In the genomic region with DNA sequence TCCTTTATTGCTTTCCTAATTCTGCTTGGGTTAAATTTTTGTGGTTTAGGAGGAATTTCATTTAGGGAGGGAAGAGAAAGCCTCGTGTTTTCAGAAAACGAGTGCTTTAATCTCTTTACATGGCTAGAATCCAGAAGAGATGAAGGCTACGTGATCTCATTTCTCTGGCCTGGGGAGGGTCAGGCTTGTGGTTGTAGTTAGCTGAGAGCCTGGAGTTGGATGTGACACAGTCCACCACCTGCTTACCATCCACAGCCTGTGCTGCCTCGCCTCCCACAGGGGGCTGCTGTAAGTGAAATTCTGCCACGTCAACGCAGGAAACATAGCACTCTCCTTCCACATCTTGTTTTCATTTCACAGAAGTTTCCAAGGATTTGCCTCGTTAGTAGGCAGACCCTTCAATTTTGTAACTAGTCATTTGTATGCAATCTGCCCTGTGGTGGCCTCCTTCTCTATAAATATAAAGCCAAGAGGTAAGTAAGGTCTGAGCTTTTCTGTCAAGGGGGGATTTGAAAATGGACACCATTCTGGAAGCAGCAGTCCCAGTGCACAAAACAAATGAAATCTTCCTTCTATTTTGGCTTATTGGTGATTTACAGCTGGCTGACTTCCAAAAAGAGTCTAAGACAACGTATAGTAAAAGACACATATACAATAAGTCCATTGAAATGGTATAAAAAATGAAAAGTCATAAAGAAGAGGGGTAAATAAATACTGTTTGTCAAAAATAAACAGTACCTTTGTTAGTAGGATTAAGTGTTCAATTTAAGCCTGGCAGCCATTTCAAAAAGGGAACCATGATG, we compare ENCODE assay signal across 8 cellular contexts. TPM values are rescaled to one million over a fixed set of nuclear protein-coding genes. Genes with fewer than 3 reads are reported as not detected.
DNase-seq lines count a peak whose midpoint lies in the region; ATAC-seq and TF ChIP-seq lines count a peak whose summit lies in the region.

No MANE protein-coding gene starts in this region.

- H3K4me3 Mint-ChIP-seq in naive thymus-derived CD4-positive, alpha-beta T cell, result no peak overlapping the region

- peaks cover 58 to 75% (median 69%) of the 10 kb centered on the region in 5 donors for H3K27me3 Mint-ChIP-seq in naive thymus-derived CD4-positive, alpha-beta T cell

- no peak overlapping the region for H3K27ac ChIP-seq in naive thymus-derived CD4-positive, alpha-beta T cell (ENCODE audit: low read depth, low read length)

- H3K27me3 ChIP-seq in BE2C, result no peaks in the 10 kb centered on the region
- H3K27me3 ChIP-seq in naive thymus-derived CD4-positive, alpha-beta T cell (ENCODE audit: control insufficient read depth in 2 of 2, insufficient read depth in 2 of 2, low read length in 2 of 2), result peaks cover 6 to 7% of the 10 kb centered on the region in 2 donors

- H3K9me3 Mint-ChIP-seq in naive thymus-derived CD4-positive, alpha-beta T cell, result peaks cover 0 to 2% (median 0%) of the 10 kb centered on the region in 11 donors

- peaks cover 4% of the 10 kb centered on the region for H3K4me1 ChIP-seq in BE2C
- peaks cover 0 to 8% of the 10 kb centered on the region in 2 donors for H3K4me1 ChIP-seq in naive thymus-derived CD4-positive, alpha-beta T cell (ENCODE audit: control insufficient read depth in 2 of 2, insufficient read depth in 2 of 2, low read length in 2 of 2)

- no peaks in the 10 kb centered on the region for H3K9me3 ChIP-seq in BE2C
- H3K9me3 ChIP-seq in naive thymus-derived CD4-positive, alpha-beta T cell (ENCODE audit: control insufficient read depth in 2 of 3, low read length in 3 of 3), result no peaks in the 10 kb centered on the region

- TF ChIP-seq CTCF in BE2C (IDR thresholded peaks at IDR 0.05; ENCODE audit: low read depth, low read length), result peak; percentile 15; the same call in 1 of the 2 replicates

- H3K36me3 ChIP-seq in BE2C, result no peaks in the 10 kb centered on the region
- H3K36me3 ChIP-seq in naive thymus-derived CD4-positive, alpha-beta T cell (ENCODE audit: control insufficient read depth in 2 of 3, insufficient read depth in 3 of 3, low read length in 3 of 3), result no peaks in the 10 kb centered on the region

- CTCF ChIA-PET in naive thymus-derived CD4-positive, alpha-beta T cell (lab: Charles Lee), result no interaction called here

- no peak overlapping the region for H3K27ac Mint-ChIP-seq in naive thymus-derived CD4-positive, alpha-beta T cell

- no peak overlapping the region for H3K4me3 ChIP-seq in BE2C (ENCODE audit: low read depth, low read length)
- no peak overlapping the region for H3K4me3 ChIP-seq in naive thymus-derived CD4-positive, alpha-beta T cell (ENCODE audit: low read length)

- peak; percentile 24 for DNase-seq in BE2C
- DNase-seq in NCI-H69 (lab: John Stamatoyannopoulos, UW), result peak; percentile 72
- DNase-seq in epidermal melanocyte (ENCODE audit: insufficient read length, low spot score), result peak; percentile 64
- peak; percentile 99 for DNase-seq in non-pigmented ciliary epithelial cell (ENCODE audit: low read depth)
- no peak for DNase-seq in KG1 (lab: John Stamatoyannopoulos, UW)
- no peak for DNase-seq in naive thymus-derived CD4-positive, alpha-beta T cell
- no peak for DNase-seq in activated CD4-positive, alpha-beta T cell treated with anti-CD3 and anti-CD28 coated beads, Interleukin-2, amount 50 U/mL, for 48 hours

- ATAC-seq in naive thymus-derived CD4-positive, alpha-beta T cell, result no peak
- no peak for ATAC-seq in HG02885 (IDR thresholded peaks at IDR 0.05; ENCODE audit: poor library complexity, unreplicated experiment)

- intact Hi-C loops in naive thymus-derived CD4-positive, alpha-beta T cell (cut with micrococcal nuclease), result no loop called here

- H3K36me3 Mint-ChIP-seq in naive thymus-derived CD4-positive, alpha-beta T cell, result no peaks in the 10 kb centered on the region

- POLR2A ChIA-PET in naive thymus-derived CD4-positive, alpha-beta T cell (lab: Charles Lee), result no interaction called here

- H3K4me1 Mint-ChIP-seq in naive thymus-derived CD4-positive, alpha-beta T cell, result peaks cover 6 to 27% (median 17%) of the 10 kb centered on the region in 7 donors

RNA-seq across cellular contexts. Expression of gene GXYLT2, which starts 3.4 kb away (rescaled TPM):
- not detected for polyA plus RNA-seq in BE2C (2012; ENCODE audit: insufficient read depth, insufficient read length, low read depth)
- total RNA-seq in naive thymus-derived CD4-positive, alpha-beta T cell, result not detected
- not detected for polyA plus RNA-seq in naive thymus-derived CD4-positive, alpha-beta T cell

RNA-seq across cellular contexts. Expression of gene SHQ1, which starts 43.0 kb away (rescaled TPM):
- 48.4 TPM for polyA plus RNA-seq in BE2C (2012; ENCODE audit: insufficient read depth, insufficient read length, low read depth)
- total RNA-seq in naive thymus-derived CD4-positive, alpha-beta T cell, result 10 to 100 TPM; 14.1 to 34.3 (median 24.5) TPM
- polyA plus RNA-seq in naive thymus-derived CD4-positive, alpha-beta T cell, result 10 to 100 TPM; 20.3 to 28.6 TPM

Comparison
In these comparisons a context has a peak if more than half of its experiments do, and no peak if none do; other contexts are left out.
1. DNase-seq: peak in BE2C (single experiment), NCI-H69 (single experiment), epidermal melanocyte (single experiment) and non-pigmented ciliary epithelial cell (single experiment); none in KG1 (single experiment), naive thymus-derived CD4-positive, alpha-beta T cell (0 of 9) and activated CD4-positive, alpha-beta T cell treated with anti-CD3 and anti-CD28 coated beads, Interleukin-2, amount 50 U/mL, for 48 hours (0 of 2).